In genomic region chr11:111155021-111155420, GRCh38 we compare ENCODE assay signal across 31 cellular contexts.
"Had no signal": no experiment of that assay in that cellular context is flagged by ENCODE, and none has a peak within 500 bp of the region (broad histone marks: within the 10 kb centered on the region; RNA-seq: fewer than 3 reads in every experiment).

No MANE protein-coding gene starts in this region.

- H3K4me3 ChIP-seq: breast epithelium, esophagus muscularis mucosa, left ventricle myocardium inferior, lung, pancreas, prostate gland, sigmoid colon, uterus had no signal

- H3K9me3 Mint-ChIP-seq: activated CD4-positive, alpha-beta memory T cell treated with anti-CD3 and anti-CD28 coated beads for 36 hours; activated CD4-positive, alpha-beta T cell treated with anti-CD3 and anti-CD28 coated beads, Interleukin-2, amount 10 ng/mL, durations not matched to agents 24 days and 14 days; activated naive CD4-positive, alpha-beta T cell treated with anti-CD3 and anti-CD28 coated beads, Interleukin-2, amount 10 ng/mL, durations not matched to agents 7 days and 5 days; activated naive CD8-positive, alpha-beta T cell treated with anti-CD3 and anti-CD28 coated beads, Interleukin-2, amount 10 ng/mL, durations not matched to agents 7 days and 5 days; activated T-cell treated with anti-CD3 and anti-CD28 coated beads, Interleukin-2, amount 50 U/mL, for 24 hours; central memory CD8-positive, alpha-beta T cell; naive thymus-derived CD8-positive, alpha-beta T cell; neural crest cell; stimulated activated effector memory CD8-positive, alpha-beta T cell treated with anti-CD3 and anti-CD28 coated beads, Interleukin-12 subunit alpha, Interleukin-12 subunit beta, amount 100 ng/mL, for 72 hours; stimulated activated naive CD8-positive, alpha-beta T cell treated with anti-CD3 and anti-CD28 coated beads, Interleukin-15, amount 100 ng/mL, for 72 hours; type B pancreatic cell had no signal

- H3K4me3 Mint-ChIP-seq: activated CD4-positive, alpha-beta memory T cell treated with anti-CD3 and anti-CD28 coated beads for 36 hours; activated CD4-positive, alpha-beta T cell treated with anti-CD3 and anti-CD28 coated beads, Interleukin-2, amount 10 ng/mL, durations not matched to agents 24 days and 14 days; activated naive CD4-positive, alpha-beta T cell treated with anti-CD3 and anti-CD28 coated beads, Interleukin-2, amount 10 ng/mL, durations not matched to agents 7 days and 5 days; activated naive CD8-positive, alpha-beta T cell treated with anti-CD3 and anti-CD28 coated beads, Interleukin-2, amount 10 ng/mL, durations not matched to agents 7 days and 5 days; activated T-cell treated with anti-CD3 and anti-CD28 coated beads, Interleukin-2, amount 50 U/mL, for 24 hours; central memory CD8-positive, alpha-beta T cell; naive thymus-derived CD8-positive, alpha-beta T cell; neural crest cell; stimulated activated effector memory CD8-positive, alpha-beta T cell treated with anti-CD3 and anti-CD28 coated beads, Interleukin-12 subunit alpha, Interleukin-12 subunit beta, amount 100 ng/mL, for 72 hours; stimulated activated naive CD8-positive, alpha-beta T cell treated with anti-CD3 and anti-CD28 coated beads, Interleukin-15, amount 100 ng/mL, for 72 hours; T-helper 17 cell; type B pancreatic cell had no signal

- DNase-seq: activated CD4-positive, alpha-beta memory T cell treated with anti-CD3 and anti-CD28 coated beads for 36 hours; activated CD4-positive, alpha-beta T cell treated with anti-CD3 and anti-CD28 coated beads, Interleukin-2, amount 10 ng/mL, durations not matched to agents 24 days and 14 days; activated CD4-positive, CD25-positive, alpha-beta regulatory T cell treated with anti-CD3 and anti-CD28 coated beads, Interleukin-2, amount 50 U/mL, for 72 hours; activated CD8-positive, alpha-beta memory T cell treated with anti-CD3 and anti-CD28 coated beads, Interleukin-2, amount 50 U/mL, for 48 hours; activated gamma-delta T cell; activated naive CD4-positive, alpha-beta T cell treated with anti-CD3 and anti-CD28 coated beads, Interleukin-2, amount 10 ng/mL, durations not matched to agents 7 days and 5 days; activated naive CD8-positive, alpha-beta T cell treated with anti-CD3 and anti-CD28 coated beads, Interleukin-2, amount 10 ng/mL, durations not matched to agents 7 days and 5 days; activated T-cell treated with anti-CD3 and anti-CD28 coated beads, Interleukin-2, amount 50 U/mL, for 24 hours; dermis blood vessel endothelial cell; effector CD4-positive, alpha-beta T cell; foreskin keratinocyte; left ventricle myocardium inferior; midbrain; naive thymus-derived CD8-positive, alpha-beta T cell; nucleus accumbens; pancreas; sigmoid colon; small intestine; stimulated activated CD4-positive, alpha-beta T cell treated with anti-CD3 and anti-CD28 coated beads, Interleukin-4, amount 100 ng/mL, for 24 hours; stimulated activated naive CD8-positive, alpha-beta T cell treated with anti-CD3 and anti-CD28 coated beads, Interleukin-15, amount 100 ng/mL, for 72 hours; substantia nigra; T-helper 17 cell; uterus had no signal

- H3K36me3 ChIP-seq: breast epithelium, esophagus muscularis mucosa, left ventricle myocardium inferior, pancreas, prostate gland, sigmoid colon, uterus had no signal

- H3K27me3 Mint-ChIP-seq: activated CD4-positive, alpha-beta memory T cell treated with anti-CD3 and anti-CD28 coated beads for 36 hours; activated naive CD4-positive, alpha-beta T cell treated with anti-CD3 and anti-CD28 coated beads, Interleukin-2, amount 10 ng/mL, durations not matched to agents 7 days and 5 days; type B pancreatic cell had no signal

- H3K27ac ChIP-seq: breast epithelium, esophagus muscularis mucosa, foreskin keratinocyte, left ventricle myocardium inferior, pancreas, prostate gland, sigmoid colon, uterus had no signal

- H3K4me1 Mint-ChIP-seq: activated CD4-positive, alpha-beta T cell treated with anti-CD3 and anti-CD28 coated beads, Interleukin-2, amount 10 ng/mL, durations not matched to agents 24 days and 14 days; activated naive CD4-positive, alpha-beta T cell treated with anti-CD3 and anti-CD28 coated beads, Interleukin-2, amount 10 ng/mL, durations not matched to agents 7 days and 5 days; activated naive CD8-positive, alpha-beta T cell treated with anti-CD3 and anti-CD28 coated beads, Interleukin-2, amount 10 ng/mL, durations not matched to agents 7 days and 5 days; central memory CD8-positive, alpha-beta T cell; naive thymus-derived CD8-positive, alpha-beta T cell; neural crest cell; stimulated activated effector memory CD8-positive, alpha-beta T cell treated with anti-CD3 and anti-CD28 coated beads, Interleukin-12 subunit alpha, Interleukin-12 subunit beta, amount 100 ng/mL, for 72 hours; stimulated activated naive CD8-positive, alpha-beta T cell treated with anti-CD3 and anti-CD28 coated beads, Interleukin-15, amount 100 ng/mL, for 72 hours; T-helper 17 cell had no signal

- H3K27me3 ChIP-seq: breast epithelium, esophagus muscularis mucosa, foreskin keratinocyte, pancreas, sigmoid colon, uterus had no signal

- ATAC-seq: foreskin keratinocyte; naive thymus-derived CD8-positive, alpha-beta T cell; pancreas; stimulated activated effector memory CD8-positive, alpha-beta T cell treated with anti-CD3 and anti-CD28 coated beads, Interleukin-12 subunit alpha, Interleukin-12 subunit beta, amount 100 ng/mL, for 72 hours; stimulated activated naive CD8-positive, alpha-beta T cell treated with anti-CD3 and anti-CD28 coated beads, Interleukin-15, amount 100 ng/mL, for 72 hours; T-helper 17 cell had no signal

- H3K4me1 ChIP-seq: breast epithelium, esophagus muscularis mucosa, left ventricle myocardium inferior, pancreas, prostate gland, sigmoid colon, uterus had no signal

- H3K27ac Mint-ChIP-seq: activated CD4-positive, alpha-beta memory T cell treated with anti-CD3 and anti-CD28 coated beads for 36 hours; activated CD4-positive, alpha-beta T cell treated with anti-CD3 and anti-CD28 coated beads, Interleukin-2, amount 10 ng/mL, durations not matched to agents 24 days and 14 days; activated naive CD4-positive, alpha-beta T cell treated with anti-CD3 and anti-CD28 coated beads, Interleukin-2, amount 10 ng/mL, durations not matched to agents 7 days and 5 days; activated naive CD8-positive, alpha-beta T cell treated with anti-CD3 and anti-CD28 coated beads, Interleukin-2, amount 10 ng/mL, durations not matched to agents 7 days and 5 days; activated T-cell treated with anti-CD3 and anti-CD28 coated beads, Interleukin-2, amount 50 U/mL, for 24 hours; naive thymus-derived CD8-positive, alpha-beta T cell; stimulated activated effector memory CD8-positive, alpha-beta T cell treated with anti-CD3 and anti-CD28 coated beads, Interleukin-12 subunit alpha, Interleukin-12 subunit beta, amount 100 ng/mL, for 72 hours; stimulated activated naive CD8-positive, alpha-beta T cell treated with anti-CD3 and anti-CD28 coated beads, Interleukin-15, amount 100 ng/mL, for 72 hours; T-helper 17 cell; type B pancreatic cell had no signal

- H3K9me3 ChIP-seq: breast epithelium, esophagus muscularis mucosa, left ventricle myocardium inferior, pancreas, prostate gland, sigmoid colon, uterus had no signal

- H3K36me3 Mint-ChIP-seq: activated CD4-positive, alpha-beta memory T cell treated with anti-CD3 and anti-CD28 coated beads for 36 hours; activated naive CD4-positive, alpha-beta T cell treated with anti-CD3 and anti-CD28 coated beads, Interleukin-2, amount 10 ng/mL, durations not matched to agents 7 days and 5 days; activated naive CD8-positive, alpha-beta T cell treated with anti-CD3 and anti-CD28 coated beads, Interleukin-2, amount 10 ng/mL, durations not matched to agents 7 days and 5 days; naive thymus-derived CD8-positive, alpha-beta T cell; stimulated activated effector memory CD8-positive, alpha-beta T cell treated with anti-CD3 and anti-CD28 coated beads, Interleukin-12 subunit alpha, Interleukin-12 subunit beta, amount 100 ng/mL, for 72 hours; type B pancreatic cell had no signal
